Comparison of ENCODE assay signal across 9 cellular contexts in genomic region chr2:46803911-46804670, GRCh38.
DNase-seq lines count a peak whose midpoint lies in the region; ATAC-seq and TF ChIP-seq lines count a peak whose summit lies in the region.
"Had no signal": no experiment of that assay in that cellular context is flagged by ENCODE, and none has a peak within 500 bp of the region (broad histone marks: within the 10 kb centered on the region; RNA-seq: fewer than 3 reads in every experiment).

No MANE protein-coding gene starts in this region.

- H3K4me1 ChIP-seq in GM23338 (ENCODE audit: insufficient read depth), result no peaks in the 10 kb centered on the region
- peaks cover 74% of the 10 kb centered on the region for H3K4me1 ChIP-seq in skeletal muscle satellite cell (ENCODE audit: control insufficient read depth, insufficient read depth, low read length)

- H3K9ac ChIP-seq in skeletal muscle satellite cell (ENCODE audit: low read depth, low read length), result peak overlapping the region; percentile 74

- no peaks in the 10 kb centered on the region for H3K9me3 Mint-ChIP-seq in GM23338

- peaks cover 2% of the 10 kb centered on the region; the same call in 2 of the 3 replicates for H3K4me1 Mint-ChIP-seq in GM23338
- H3K4me1 Mint-ChIP-seq: activated B cell treated with CpG ODN at 0.5 μM for 24 hours had no signal

- H3K36me3 ChIP-seq in GM23338 (ENCODE audit: insufficient read depth) (no peaks in the 10 kb centered on the region), skeletal muscle satellite cell (ENCODE audit: insufficient read depth, low read length) (no peaks in the 10 kb centered on the region)

- no peak overlapping the region for H3K4me2 ChIP-seq in GM23338
- H3K4me2 ChIP-seq in skeletal muscle satellite cell (ENCODE audit: low read length), result peak overlapping the region; percentile 30

- no peak overlapping the region for H3K27ac Mint-ChIP-seq in GM23338
- H3K27ac Mint-ChIP-seq: activated B cell treated with CpG ODN at 0.5 μM for 24 hours had no signal

- no peaks in the 10 kb centered on the region for H4K20me1 ChIP-seq in GM23338 (replicated peaks; ENCODE audit: insufficient read depth)

- H3K4me3 ChIP-seq in GM23338 (no peak overlapping the region), skeletal muscle satellite cell (ENCODE audit: low read length) (no peak overlapping the region)

- ATAC-seq in GM23338, result no peak

- H3K79me2 ChIP-seq in GM23338 (replicated peaks; ENCODE audit: insufficient read depth), result no peaks in the 10 kb centered on the region

- H2AFZ ChIP-seq in GM23338, result 0 out of 2 replicates have a peak overlapping the region, but pooled peaks have one; percentile 14

- no peak for TF ChIP-seq CTCF in GM23338 (conservative IDR thresholded peaks at IDR 0.05; ENCODE audit: low read depth in 2 of 2)

- no peak overlapping the region for H3K27ac ChIP-seq in GM23338 (ENCODE audit: low read depth)
- no peak overlapping the region for H3K27ac ChIP-seq in substantia nigra (ENCODE audit: low read depth, low read length, poor library complexity, severe bottlenecking)

- H3K27me3 Mint-ChIP-seq in GM23338 (ENCODE audit: insufficient read depth, low read depth, poor library complexity), result peaks cover 2% of the 10 kb centered on the region

- no peak overlapping the region for H3K4me3 Mint-ChIP-seq in GM23338
- H3K4me3 Mint-ChIP-seq: activated B cell treated with CpG ODN at 0.5 μM for 24 hours had no signal

- H3K9me2 ChIP-seq in GM23338 (ENCODE audit: insufficient read depth), result peaks cover 6% of the 10 kb centered on the region; the same call in 1 of the 2 replicates

- H3K36me3 Mint-ChIP-seq in GM23338 (ENCODE audit: low read depth), result no peaks in the 10 kb centered on the region

- no peaks in the 10 kb centered on the region for H3K9me3 ChIP-seq in skeletal muscle satellite cell (replicated peaks; ENCODE audit: low read length)

- no peaks in the 10 kb centered on the region for H3F3A ChIP-seq in GM23338 (replicated peaks; ENCODE audit: low read depth)

- no peaks in the 10 kb centered on the region for H3K27me3 ChIP-seq in GM23338 (ENCODE audit: insufficient read depth)
- H3K27me3 ChIP-seq in skeletal muscle satellite cell (ENCODE audit: control insufficient read depth, insufficient read depth, low read length), result no peaks in the 10 kb centered on the region

- DNase-seq in GM23338 (ENCODE audit: low spot score) (no peak), T1000 (lab: John Stamatoyannopoulos, UW) (peak; percentile 45), glomerular visceral epithelial cell (ENCODE audit: extremely low spot score) (peak; percentile 79), substantia nigra (lab: John Stamatoyannopoulos, UW) (no peak), NCI-H2029 (lab: John Stamatoyannopoulos, UW) (no peak), dermis blood vessel endothelial cell (no peak)
- no peak for DNase-seq in activated CD4-positive, CD25-positive, alpha-beta regulatory T cell (lab: John Stamatoyannopoulos, UW)
- DNase-seq: activated B cell treated with CpG ODN at 0.5 μM for 24 hours had no signal

TF ChIP-seq in GM23338, 12 proteins besides CTCF, POLR2A, EP300 and RAD21:
- TF ChIP-seq REST (IDR thresholded peaks at IDR 0.05; ENCODE audit: unreplicated experiment), result no peak
- TF ChIP-seq EZH2phosphoT487 (IDR thresholded peaks at IDR 0.05; ENCODE audit: unreplicated experiment), result no peak
- TF ChIP-seq ZNF114 (CRISPR knock-in tag; IDR thresholded peaks at IDR 0.05), result no peak
- no peak for TF ChIP-seq NANOG (IDR thresholded peaks at IDR 0.05; ENCODE audit: borderline replicate concordance)
- TF ChIP-seq CREB1 (CRISPR knock-in tag; IDR thresholded peaks at IDR 0.05; ENCODE audit: low read depth), result no peak

Comparison
In these comparisons a context has a peak if more than half of its experiments do, and no peak if none do; other contexts are left out.
1. DNase-seq: peak in T1000 (single experiment) and glomerular visceral epithelial cell (single experiment); none in GM23338 (single experiment), substantia nigra (0 of 49), activated CD4-positive, CD25-positive, alpha-beta regulatory T cell (0 of 4), NCI-H2029 (single experiment) and dermis blood vessel endothelial cell (single experiment).